In the genomic region with DNA sequence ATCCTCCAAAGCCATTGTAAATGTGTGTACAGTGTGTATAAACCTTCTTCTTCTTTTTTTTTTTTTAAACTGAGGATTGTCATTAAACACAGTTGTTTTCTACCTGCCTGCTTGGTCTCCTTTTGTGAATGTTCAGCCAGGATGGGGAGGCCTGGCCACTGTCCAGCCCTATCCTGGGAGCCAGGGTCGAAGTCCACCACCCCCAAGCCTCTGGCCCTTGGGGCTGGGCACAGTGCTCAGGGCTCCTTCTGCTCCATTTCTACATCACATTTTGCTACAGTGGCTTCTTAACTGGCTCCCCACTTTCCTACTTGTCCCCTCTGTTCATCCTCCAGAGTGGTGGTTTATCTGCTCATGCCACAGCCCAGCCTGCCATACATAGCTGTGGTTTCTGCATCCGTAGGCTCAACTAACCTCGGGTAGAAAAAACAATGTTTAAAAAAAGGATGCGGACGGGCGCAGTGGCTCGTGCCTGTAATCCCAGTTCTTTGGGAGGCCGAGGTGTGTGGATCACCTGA, we compare ENCODE assay signal across 12 cellular contexts. TPM values are rescaled to one million over a fixed set of nuclear protein-coding genes. Genes with fewer than 3 reads are reported as not detected.
A peak's percentile ranks its signal among the peaks of the same experiment; 100 is the strongest.
DNase-seq lines count a peak whose midpoint lies in the region; ATAC-seq, FAIRE-seq and TF ChIP-seq lines count a peak whose summit lies in the region.
"Had no signal": no experiment of that assay in that cellular context is flagged by ENCODE, and none has a peak within 500 bp of the region (broad histone marks: within the 10 kb centered on the region; RNA-seq: fewer than 3 reads in every experiment).

No MANE protein-coding gene starts in this region.

- H3K4me3 ChIP-seq in A549 (no peak overlapping the region), mucosa of descending colon (no peak overlapping the region), mesendoderm (ENCODE audit: low read length) (no peak overlapping the region)
- H3K4me3 ChIP-seq: HAP-1 had no signal

- POLR2A ChIA-PET in A549 (lab: Yijun Ruan, JAX) = no interaction called here
- POLR2A ChIA-PET in activated CD8-positive, alpha-beta T cell treated with anti-CD3 and anti-CD28 coated beads, Interleukin-2, amount 10 ng/mL, durations not matched to agents 7 days and 5 days (lab: Charles Lee) = no interaction called here

- no peak overlapping the region for H3K4ac ChIP-seq in mesendoderm (ENCODE audit: low read depth, low read length)

- peaks cover 18% of the 10 kb centered on the region for H3K79me2 ChIP-seq in mesendoderm (ENCODE audit: control insufficient read depth, insufficient read depth, low read length)

- ATAC-seq in A549 (no peak), mucosa of descending colon (peak; percentile 12)
- no peak for ATAC-seq in activated CD8-positive, alpha-beta T cell treated with anti-CD3 and anti-CD28 coated beads, Interleukin-2, amount 10 ng/mL, durations not matched to agents 7 days and 5 days

- H3K9me3 ChIP-seq in A549 (no peaks in the 10 kb centered on the region), mucosa of descending colon (no peaks in the 10 kb centered on the region)
- H3K9me3 ChIP-seq: HAP-1 had no signal

- no peaks in the 10 kb centered on the region for H3K27me3 Mint-ChIP-seq in activated CD8-positive, alpha-beta T cell treated with anti-CD3 and anti-CD28 coated beads, Interleukin-2, amount 10 ng/mL, durations not matched to agents 7 days and 5 days (ENCODE audit: low read depth)

- peak overlapping the region in 1 of 2 experiments; percentile 66; a peak in 3 of 6 replicates for H3K27ac ChIP-seq in A549
- no peak overlapping the region for H3K27ac ChIP-seq in mesendoderm (ENCODE audit: low read depth, low read length)

- H2BK5ac ChIP-seq in mesendoderm (ENCODE audit: low read length) = no peak overlapping the region

- no peak overlapping the region for H3K9ac ChIP-seq in mesendoderm (ENCODE audit: low read length)

- H3K23ac ChIP-seq in mesendoderm (ENCODE audit: low read length) = no peak overlapping the region

- DNase-seq in A549 (ENCODE audit: low read depth in 1 of 2, low spot score in 1 of 2) = no peak
- peak; percentile 11 for DNase-seq in GF-D8 (lab: John Stamatoyannopoulos, UW)
- DNase-seq in activated CD8-positive, alpha-beta T cell treated with anti-CD3 and anti-CD28 coated beads, Interleukin-2, amount 10 ng/mL, durations not matched to agents 7 days and 5 days = peak; percentile 66
- DNase-seq in mucosa of descending colon = peak in 2 of 3 donors; percentile 71 to 78
- no peak for DNase-seq in cerebellar nuclear complex (lab: John Stamatoyannopoulos, UW)
- no peak for DNase-seq in mesendoderm
- no peak for DNase-seq in NCI-H2227 treated with DMSO at 0.1 percent for 48 hours (lab: John Stamatoyannopoulos, UW)
- no peak for DNase-seq in dermis blood vessel endothelial cell
- DNase-seq: activated naive CD4-positive, alpha-beta T cell treated with Interleukin-2 at 50 U/mL for 16 hours; stimulated activated naive CD4-positive, alpha-beta T cell had no signal

- H3K4me3 Mint-ChIP-seq in activated CD8-positive, alpha-beta T cell treated with anti-CD3 and anti-CD28 coated beads, Interleukin-2, amount 10 ng/mL, durations not matched to agents 7 days and 5 days = peak overlapping the region; percentile 36

- peak overlapping the region; percentile 43 for H3K4me2 ChIP-seq in A549
- no peak overlapping the region for H3K4me2 ChIP-seq in mesendoderm (ENCODE audit: low read length)

- H2AK5ac ChIP-seq in mesendoderm (ENCODE audit: low read length) = no peak overlapping the region

- peaks cover 10% of the 10 kb centered on the region for H3K79me1 ChIP-seq in mesendoderm (ENCODE audit: low read length)

- H3K56ac ChIP-seq in mesendoderm (ENCODE audit: low read length) = no peak overlapping the region

- TF ChIP-seq POLR2A in A549 (IDR thresholded peaks at IDR 0.05; ENCODE audit: low read length) = no peak

- no peak for TF ChIP-seq RAD21 in A549 (conservative IDR thresholded peaks at IDR 0.05 in 1 of 2, IDR thresholded peaks at IDR 0.05 in 1 of 2)

- H3K4me1 ChIP-seq in A549 = peaks cover 41% of the 10 kb centered on the region
- H3K4me1 ChIP-seq in mucosa of descending colon (ENCODE audit: low read depth) = peaks cover 30% of the 10 kb centered on the region
- H3K4me1 ChIP-seq in mesendoderm (ENCODE audit: control insufficient read depth, low read depth, low read length) = peaks cover 3% of the 10 kb centered on the region

- no peaks in the 10 kb centered on the region for H3K27me3 ChIP-seq in mesendoderm (ENCODE audit: insufficient read depth, low read length, poor library complexity)

- no peak overlapping the region for H2BK120ac ChIP-seq in mesendoderm (ENCODE audit: low read depth, low read length)

- intact Hi-C loops in mucosa of descending colon (cut with DNase I, micrococcal nuclease) = no loop called here

- 77% methylated on average over 4 of the region's 8 CpGs for WGBS in A549 (ENCODE audit: missing lambda C conversion rate)
- no CpG with 5 or more reads among the region's 8 CpGs for WGBS in mesendoderm (ENCODE audit: extremely low coverage, insufficient coverage, low lambda C conversion rate)

- H3K9me3 Mint-ChIP-seq in activated CD8-positive, alpha-beta T cell treated with anti-CD3 and anti-CD28 coated beads, Interleukin-2, amount 10 ng/mL, durations not matched to agents 7 days and 5 days (ENCODE audit: insufficient read depth) = no peaks in the 10 kb centered on the region

- no peak for TF ChIP-seq EP300 in A549 (IDR thresholded peaks at IDR 0.05)

- TF ChIP-seq CTCF in A549 (IDR thresholded peaks at IDR 0.05) (no peak), mucosa of descending colon (IDR thresholded peaks at IDR 0.05) (no peak)

- H3K4me1 Mint-ChIP-seq in activated CD8-positive, alpha-beta T cell treated with anti-CD3 and anti-CD28 coated beads, Interleukin-2, amount 10 ng/mL, durations not matched to agents 7 days and 5 days (ENCODE audit: low read depth) = peaks cover 42% of the 10 kb centered on the region

- peaks cover 6% of the 10 kb centered on the region for H3K36me3 Mint-ChIP-seq in activated CD8-positive, alpha-beta T cell treated with anti-CD3 and anti-CD28 coated beads, Interleukin-2, amount 10 ng/mL, durations not matched to agents 7 days and 5 days (ENCODE audit: low read depth)

- no peaks in the 10 kb centered on the region for H3K36me3 ChIP-seq in mucosa of descending colon (ENCODE audit: low read depth)
- H3K36me3 ChIP-seq in mesendoderm (ENCODE audit: control insufficient read depth, insufficient read depth, low read length) = no peaks in the 10 kb centered on the region

- FAIRE-seq in A549 (lab: Jason Lieb, UNC) = no peak
- FAIRE-seq: endometrium had no signal

- no peak overlapping the region for H2BK15ac ChIP-seq in mesendoderm (replicated peaks; ENCODE audit: low read depth)

- no peak overlapping the region for H3K18ac ChIP-seq in mesendoderm (ENCODE audit: low read length)

- H3K27ac Mint-ChIP-seq in activated CD8-positive, alpha-beta T cell treated with anti-CD3 and anti-CD28 coated beads, Interleukin-2, amount 10 ng/mL, durations not matched to agents 7 days and 5 days = peak overlapping the region; percentile 84

- no peak overlapping the region for H4K5ac ChIP-seq in mesendoderm (ENCODE audit: low read length)

- CTCF ChIA-PET in A549 (lab: Yijun Ruan, JAX) = no interaction called here
- CTCF ChIA-PET in activated CD8-positive, alpha-beta T cell treated with anti-CD3 and anti-CD28 coated beads, Interleukin-2, amount 10 ng/mL, durations not matched to agents 7 days and 5 days (lab: Charles Lee) = interaction anchor here (1.8 kb wide), 1 partner anchor 73 kb away, joined by 4 read pairs; a partner anchor contains a TSS

- no peak overlapping the region for H4K8ac ChIP-seq in mesendoderm (ENCODE audit: low read depth, low read length)

RNA-seq across cellular contexts. Expression of a gene that starts 2.5 kb away (rescaled TPM):
- polyA plus RNA-seq in A549 (2011; rRNA removed) (98.1 and 133 TPM in 2 replicates), A549 (2017; fragmentation: RNase III; extraction: RNeasy Plus Mini Kit Qiagen cat#74134 plus additional on column Dnase treatment) (59.2 to 66.9 TPM (median 65.6 TPM) in 3 replicates)
- polyA plus RNA-seq in A549 (2012; cell fraction: cytosol; rRNA removed) = 116 and 130 TPM in 2 replicates
- polyA plus RNA-seq in A549 (2012; cell fraction: nucleus; rRNA removed) = 79.3 and 88.2 TPM in 2 replicates
- polyA minus RNA-seq in A549 (2011; rRNA and poly(A)+ RNA removed) = 45.4 and 48.5 TPM in 2 replicates
- total RNA-seq in activated CD8-positive, alpha-beta T cell treated with anti-CD3 and anti-CD28 coated beads, Interleukin-2, amount 10 ng/mL, durations not matched to agents 7 days and 5 days = 100 to 1,000 TPM; 112 to 113 TPM
- total RNA-seq in mucosa of descending colon (10 to 100 TPM; 60.1 to 85.1 (median 69.3) TPM), dermis blood vessel endothelial cell (24.5 and 45.8 TPM in 2 replicates)
- polyA plus RNA-seq in mesendoderm (2013, experiment 1 of 2) = 73.6 TPM
- 74.4 TPM for polyA plus RNA-seq in mesendoderm (2013, experiment 2 of 2)

RNA-seq across cellular contexts. Expression of a gene that starts 11.6 kb away (rescaled TPM):
- polyA plus RNA-seq in A549 (2011; rRNA removed) (0.36 and 0.61 TPM in 2 replicates), A549 (2017; fragmentation: RNase III; extraction: RNeasy Plus Mini Kit Qiagen cat#74134 plus additional on column Dnase treatment) (0.16 to 0.26 TPM (median 0.23 TPM) in 3 replicates)
- 0.28 and 0.36 TPM in 2 replicates for polyA plus RNA-seq in A549 (2012; cell fraction: cytosol; rRNA removed)
- 0.47 and 0.58 TPM in 2 replicates for polyA plus RNA-seq in A549 (2012; cell fraction: nucleus; rRNA removed)
- polyA minus RNA-seq in A549 (2011; rRNA and poly(A)+ RNA removed) = 0.66 and 0.78 TPM in 2 replicates
- total RNA-seq in activated CD8-positive, alpha-beta T cell treated with anti-CD3 and anti-CD28 coated beads, Interleukin-2, amount 10 ng/mL, durations not matched to agents 7 days and 5 days = under 1 TPM; 0.42 to 0.55 TPM
- total RNA-seq in mucosa of descending colon (1 to 10 TPM; 2.0 to 6.3 (median 4.0) TPM), dermis blood vessel endothelial cell (4.4 and 7.3 TPM in 2 replicates)
- polyA plus RNA-seq in mesendoderm (2013, experiment 1 of 2) = 0.79 TPM
- polyA plus RNA-seq in mesendoderm (2013, experiment 2 of 2) = 0.97 TPM

RNA-seq across cellular contexts. Expression of a gene that starts 16.5 kb away (rescaled TPM):
- 33.0 and 59.4 TPM in 2 replicates for polyA plus RNA-seq in A549 (2011; rRNA removed)
- polyA plus RNA-seq in A549 (2012; cell fraction: cytosol; rRNA removed) = 143 and 149 TPM in 2 replicates
- polyA plus RNA-seq in A549 (2012; cell fraction: nucleus; rRNA removed) = 81.7 and 94.5 TPM in 2 replicates
- 79.5 to 99.0 TPM (median 85.4 TPM) in 3 replicates for polyA plus RNA-seq in A549 (2017; fragmentation: RNase III; extraction: RNeasy Plus Mini Kit Qiagen cat#74134 plus additional on column Dnase treatment)
- polyA minus RNA-seq in A549 (2011; rRNA and poly(A)+ RNA removed) = 88.9 and 141 TPM in 2 replicates
- total RNA-seq in activated CD8-positive, alpha-beta T cell treated with anti-CD3 and anti-CD28 coated beads, Interleukin-2, amount 10 ng/mL, durations not matched to agents 7 days and 5 days = 100 to 1,000 TPM; 134 to 140 TPM
- 100 to 1,000 TPM; 279 to 464 (median 462) TPM for total RNA-seq in mucosa of descending colon
- polyA plus RNA-seq in mesendoderm (2013, experiment 1 of 2) = 186 TPM
- 187 TPM for polyA plus RNA-seq in mesendoderm (2013, experiment 2 of 2)
- 2.6 and 9.6 TPM in 2 replicates for total RNA-seq in dermis blood vessel endothelial cell

RNA-seq across cellular contexts. Expression of a gene that starts 21.5 kb away (rescaled TPM):
- polyA plus RNA-seq in A549 (2011; rRNA removed) (not detected in 2 replicates), A549 (2017; fragmentation: RNase III; extraction: RNeasy Plus Mini Kit Qiagen cat#74134 plus additional on column Dnase treatment) (not detected in 3 replicates)
- not detected in 2 replicates for polyA plus RNA-seq in A549 (2012; cell fraction: cytosol; rRNA removed)
- not detected in 2 replicates for polyA plus RNA-seq in A549 (2012; cell fraction: nucleus; rRNA removed)
- polyA minus RNA-seq in A549 (2011; rRNA and poly(A)+ RNA removed) = not detected in 2 replicates
- total RNA-seq in activated CD8-positive, alpha-beta T cell treated with anti-CD3 and anti-CD28 coated beads, Interleukin-2, amount 10 ng/mL, durations not matched to agents 7 days and 5 days = 1 to 10 TPM in 1 of 2 experiments, under 1 TPM in 1; 0.81 to 1.4 TPM
- total RNA-seq in mucosa of descending colon (under 1 TPM in 1 of 3 donors, not detected in 2; 0.44 TPM), dermis blood vessel endothelial cell (0.14 TPM in 1 of 2 replicates, not detected in the other)
- polyA plus RNA-seq in mesendoderm (2013, experiment 1 of 2) = 1.6 TPM
- polyA plus RNA-seq in mesendoderm (2013, experiment 2 of 2) = 1.7 TPM

RNA-seq across cellular contexts. Expression of a gene that starts 30.0 kb away (rescaled TPM):
- polyA plus RNA-seq in A549 (2011; rRNA removed) (0.41 and 0.90 TPM in 2 replicates), A549 (2017; fragmentation: RNase III; extraction: RNeasy Plus Mini Kit Qiagen cat#74134 plus additional on column Dnase treatment) (0.37 to 0.61 TPM (median 0.52 TPM) in 3 replicates)
- polyA plus RNA-seq in A549 (2012; cell fraction: cytosol; rRNA removed) = 0.81 and 0.93 TPM in 2 replicates
- 0.59 and 1.0 TPM in 2 replicates for polyA plus RNA-seq in A549 (2012; cell fraction: nucleus; rRNA removed)
- 0.88 TPM in 1 of 2 replicates, not detected in the other for polyA minus RNA-seq in A549 (2011; rRNA and poly(A)+ RNA removed)
- total RNA-seq in activated CD8-positive, alpha-beta T cell treated with anti-CD3 and anti-CD28 coated beads, Interleukin-2, amount 10 ng/mL, durations not matched to agents 7 days and 5 days = not detected
- total RNA-seq in mucosa of descending colon (1 to 10 TPM in 2 of 3 donors, under 1 TPM in 1; 0.79 to 1.8 (median 1.2) TPM), dermis blood vessel endothelial cell (not detected in 2 replicates)
- polyA plus RNA-seq in mesendoderm (2013, experiment 1 of 2) = 0.22 TPM
- polyA plus RNA-seq in mesendoderm (2013, experiment 2 of 2) = 0.21 TPM

Comparison
In these comparisons a context has a peak if more than half of its experiments do, and no peak if none do; other contexts are left out.
1. DNase-seq: peak in GF-D8 (single experiment), activated CD8-positive, alpha-beta T cell treated with anti-CD3 and anti-CD28 coated beads, Interleukin-2, amount 10 ng/mL, durations not matched to agents 7 days and 5 days (single experiment) and mucosa of descending colon (2 of 3); none in A549 (0 of 2), cerebellar nuclear complex (0 of 2), mesendoderm (single experiment), NCI-H2227 treated with DMSO at 0.1 percent for 48 hours (single experiment) and dermis blood vessel endothelial cell (single experiment).
2. RNA of a gene that starts 16.5 kb away (total RNA-seq): 279 to 464 TPM in mucosa of descending colon and 134 to 140 TPM in activated CD8-positive, alpha-beta T cell treated with anti-CD3 and anti-CD28 coated beads, Interleukin-2, amount 10 ng/mL, durations not matched to agents 7 days and 5 days; 2.6 to 9.6 TPM in dermis blood vessel endothelial cell; every median in the first group is over 10 times any median in the second.